ENCODE assay signal across 2 cellular contexts in genomic region chr4:678331-678734, GRCh38.
A peak's percentile ranks its signal among the peaks of the same experiment; 100 is the strongest.
TF ChIP-seq lines count a peak whose summit lies in the region.

No MANE protein-coding gene starts in this region.

TF ChIP-seq in HCT116, 20 proteins besides CTCF, POLR2A, EP300 and RAD21:
- no peak for TF ChIP-seq EGR1 (IDR thresholded peaks at IDR 0.05; ENCODE audit: low read depth)
- no peak for TF ChIP-seq REST (IDR thresholded peaks at IDR 0.05; ENCODE audit: low read depth)
- no peak for TF ChIP-seq SP1 (IDR thresholded peaks at IDR 0.05; ENCODE audit: low read depth)
- TF ChIP-seq CBX3 (IDR thresholded peaks at IDR 0.05; ENCODE audit: low read depth), result no peak

TF ChIP-seq in HepG2, 621 proteins besides CTCF, POLR2A, EP300 and RAD21:
- no peak for TF ChIP-seq ZHX1 (CRISPR knock-in tag; IDR thresholded peaks at IDR 0.05; ENCODE audit: low read depth)
- no peak for TF ChIP-seq MTF2 (CRISPR knock-in tag; IDR thresholded peaks at IDR 0.05; ENCODE audit: borderline replicate concordance)
- no peak for TF ChIP-seq ZC3H13 (CRISPR knock-in tag; IDR thresholded peaks at IDR 0.05)
- 0 out of 2 replicates have a peak, but pooled peaks have one; percentile 2 for TF ChIP-seq RFX5 (IDR thresholded peaks at IDR 0.05; ENCODE audit: low read depth, low read length)
- no peak for TF ChIP-seq NONO (IDR thresholded peaks at IDR 0.05)
- TF ChIP-seq NONO (CRISPR knock-in tag; conservative IDR thresholded peaks at IDR 0.05), result 0 out of 2 replicates have a peak, but pooled peaks have one; percentile 46
- 0 out of 2 replicates have a peak, but pooled peaks have one; percentile 4 for TF ChIP-seq AKAP8 (CRISPR knock-in tag; IDR thresholded peaks at IDR 0.05)
- no peak for TF ChIP-seq FOXC1 (CRISPR knock-in tag; IDR thresholded peaks at IDR 0.05; ENCODE audit: borderline replicate concordance)
- TF ChIP-seq SRF (IDR thresholded peaks at IDR 0.05; ENCODE audit: low read depth, low read length), result no peak
- TF ChIP-seq ZFP91 (CRISPR knock-in tag; IDR thresholded peaks at IDR 0.05; ENCODE audit: borderline replicate concordance), result 0 out of 2 replicates have a peak, but pooled peaks have one; percentile 21
- TF ChIP-seq ZNF17 (CRISPR knock-in tag; IDR thresholded peaks at IDR 0.05), result no peak
- no peak for TF ChIP-seq ATF3 (CRISPR knock-in tag; IDR thresholded peaks at IDR 0.05)
- TF ChIP-seq ZNF280D (CRISPR knock-in tag; IDR thresholded peaks at IDR 0.05), result no peak
